18 cellular contexts compared by ENCODE assay signal in the genomic region with DNA sequence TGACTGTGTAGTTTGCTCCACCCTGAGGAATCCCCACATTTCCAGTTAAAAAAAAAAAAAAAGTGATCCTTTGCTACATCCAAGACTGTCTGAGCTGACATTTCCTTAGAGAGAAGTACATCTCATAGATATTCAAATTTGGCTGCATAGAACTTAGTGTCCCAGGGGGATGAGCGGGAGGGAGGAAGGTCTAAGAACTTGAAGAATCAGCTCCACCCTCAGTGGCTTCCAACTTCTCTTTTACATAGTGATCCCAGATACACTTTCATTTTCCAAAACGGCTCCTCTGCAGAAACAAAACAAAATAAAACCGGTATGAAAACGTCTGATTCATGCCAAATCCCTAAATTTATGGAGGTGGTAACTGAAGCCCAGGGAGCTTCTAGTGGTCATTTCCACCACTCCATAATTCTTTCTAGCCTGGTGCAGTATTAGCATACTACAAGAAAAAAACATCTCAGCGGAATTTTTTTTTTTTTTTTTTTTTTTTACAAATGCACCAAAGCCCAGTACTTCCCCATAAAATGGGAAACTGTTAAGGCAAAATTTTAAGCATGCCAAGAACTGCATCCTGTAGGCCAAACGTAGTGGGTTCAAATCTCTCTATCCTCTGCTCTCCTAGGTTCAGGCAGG. TPM values are rescaled to one million over a fixed set of nuclear protein-coding genes. Genes with fewer than 3 reads are reported as not detected.
DNase-seq lines count a peak whose midpoint lies in the region; ATAC-seq and TF ChIP-seq lines count a peak whose summit lies in the region.
"Had no signal": no experiment of that assay in that cellular context is flagged by ENCODE, and none has a peak within 500 bp of the region (broad histone marks: within the 10 kb centered on the region; RNA-seq: fewer than 3 reads in every experiment).

No MANE protein-coding gene starts in this region.

- peak overlapping the region; percentile 59 for H3K4me3 Mint-ChIP-seq in osteocyte (ENCODE audit: unreplicated experiment)
- H3K4me3 Mint-ChIP-seq in CD4-positive, alpha-beta memory T cell = no peak overlapping the region

- WGBS in aorta, 2 donors = 18 to 19% methylated on average over 6 of the region's 6 CpGs

- H3K4me1 ChIP-seq in adipocyte (ENCODE audit: control insufficient read depth, insufficient read depth, low read length) = peaks cover 11% of the 10 kb centered on the region
- peaks cover 2 to 5% of the 10 kb centered on the region in 2 donors for H3K4me1 ChIP-seq in aorta (ENCODE audit: control insufficient read depth in 1 of 2, insufficient read depth in 2 of 2, low read length in 2 of 2)
- no peaks in the 10 kb centered on the region for H3K4me1 ChIP-seq in CD4-positive, alpha-beta memory T cell (ENCODE audit: insufficient read depth, low read length)
- H3K4me1 ChIP-seq: SJCRH30 had no signal

- peak overlapping the region; percentile 79 for H3K4me3 ChIP-seq in adipocyte (ENCODE audit: low read length)
- H3K4me3 ChIP-seq in aorta (ENCODE audit: low read length in 2 of 2) = peak overlapping the region; percentile 8 to 18
- H3K4me3 ChIP-seq in CD4-positive, alpha-beta memory T cell (ENCODE audit: low read length in 2 of 2) = no peak overlapping the region
- H3K4me3 ChIP-seq: SJCRH30 had no signal

- H3K27me3 Mint-ChIP-seq in osteocyte (ENCODE audit: unreplicated experiment) = peaks cover 7% of the 10 kb centered on the region
- H3K27me3 Mint-ChIP-seq in CD4-positive, alpha-beta memory T cell = peaks cover 1 to 10% of the 10 kb centered on the region in 2 donors

- peaks cover 4% of the 10 kb centered on the region for H3K27me3 ChIP-seq in adipocyte (replicated peaks; ENCODE audit: control insufficient read depth, insufficient read depth, low read length)
- H3K27me3 ChIP-seq in aorta (ENCODE audit: control insufficient read depth in 1 of 2, insufficient read depth in 2 of 2, low read length in 1 of 2) = no peaks in the 10 kb centered on the region
- no peaks in the 10 kb centered on the region for H3K27me3 ChIP-seq in CD4-positive, alpha-beta memory T cell (ENCODE audit: insufficient read depth, low read length)
- H3K27me3 ChIP-seq: SJCRH30 had no signal

- H3K27ac ChIP-seq in aorta (ENCODE audit: low read depth in 1 of 2, low read length in 2 of 2) = no peak overlapping the region
- no peak overlapping the region for H3K27ac ChIP-seq in CD4-positive, alpha-beta memory T cell (ENCODE audit: low read depth, low read length)
- H3K27ac ChIP-seq: SJCRH30 had no signal

- intact Hi-C loops in left ventricle myocardium superior (cut with micrococcal nuclease) = no loop called here
- intact Hi-C loops in aorta (cut with DNase I) = no loop called here
- intact Hi-C loops in CD4-positive, alpha-beta memory T cell (cut with micrococcal nuclease) = no loop called here

- peak overlapping the region; percentile 54 for H3K9ac ChIP-seq in adipocyte (ENCODE audit: low read length)

- H3K27ac Mint-ChIP-seq in osteocyte (ENCODE audit: unreplicated experiment) = peak overlapping the region; percentile 25
- H3K27ac Mint-ChIP-seq in CD4-positive, alpha-beta memory T cell = no peak overlapping the region

- H3K36me3 ChIP-seq in adipocyte (ENCODE audit: control insufficient read depth, insufficient read depth, low read length, severe bottlenecking) (no peaks in the 10 kb centered on the region), aorta (ENCODE audit: control insufficient read depth in 1 of 2, insufficient read depth in 2 of 2, low read length in 1 of 2) (no peaks in the 10 kb centered on the region)
- H3K36me3 ChIP-seq in CD4-positive, alpha-beta memory T cell (ENCODE audit: insufficient read depth, low read length) = no peaks in the 10 kb centered on the region
- H3K36me3 ChIP-seq: SJCRH30 had no signal

- POLR2A ChIA-PET in CD4-positive, alpha-beta memory T cell (lab: Charles Lee; ENCODE audit: partially characterized antibody) = no interaction called here

- H3K9me3 ChIP-seq in adipocyte (ENCODE audit: control insufficient read depth, low read length) = no peaks in the 10 kb centered on the region
- H3K9me3 ChIP-seq in aorta (ENCODE audit: control insufficient read depth, low read length) = peaks cover 1% of the 10 kb centered on the region
- H3K9me3 ChIP-seq in CD4-positive, alpha-beta memory T cell (ENCODE audit: control insufficient read depth in 1 of 2, low read length in 2 of 2) = no peaks in the 10 kb centered on the region
- H3K9me3 ChIP-seq: SJCRH30 had no signal

- peaks cover 19% of the 10 kb centered on the region for H3K4me1 Mint-ChIP-seq in osteocyte (ENCODE audit: unreplicated experiment)
- no peaks in the 10 kb centered on the region for H3K4me1 Mint-ChIP-seq in CD4-positive, alpha-beta memory T cell

- no peaks in the 10 kb centered on the region for H3K36me3 Mint-ChIP-seq in osteocyte (ENCODE audit: unreplicated experiment)
- no peaks in the 10 kb centered on the region for H3K36me3 Mint-ChIP-seq in CD4-positive, alpha-beta memory T cell

- no peaks in the 10 kb centered on the region for H3K9me3 Mint-ChIP-seq in osteocyte (ENCODE audit: unreplicated experiment)
- no peaks in the 10 kb centered on the region for H3K9me3 Mint-ChIP-seq in CD4-positive, alpha-beta memory T cell

- CTCF ChIA-PET in CD4-positive, alpha-beta memory T cell (lab: Charles Lee; ENCODE audit: partially characterized antibody) = interaction anchor here (0.5 to 0.7 kb wide), 2 partner anchors 156 to 867 kb away, joined by 3 read pairs; no protein-coding TSS in a partner anchor

- ATAC-seq in left ventricle myocardium superior (peak; percentile 93), aorta (ENCODE audit: low FRiP score) (peak; percentile 74)

- DNase-seq in adipocyte (ENCODE audit: low read depth) (no peak), left ventricle myocardium superior (no peak), osteocyte (ENCODE audit: extremely low spot score, unreplicated experiment) (no peak), aorta (no peak), activated T-cell treated with anti-CD3 and anti-CD28 coated beads for 4 hours (no peak), DMS53 (lab: John Stamatoyannopoulos, UW) (no peak)
- no peak for DNase-seq in CD4-positive, alpha-beta memory T cell
- DNase-seq: activated CD4-positive, alpha-beta T cell treated with anti-CD3 and anti-CD28 coated beads for 1 hour; activated gamma-delta T cell; amniotic stem cell; DMS 273 treated with DMSO at 0.1 percent for 48 hours; MM.1S; NCI-H2029 treated with DMSO at 0.1 percent for 48 hours; NCI-H510A; retina; SJCRH30; stimulated activated CD4-positive, alpha-beta T cell treated with anti-CD3 and anti-CD28 coated beads, Interleukin-2, amount 100 ng/mL, for 24 hours; substantia nigra had no signal

- no peak for TF ChIP-seq CTCF in osteocyte (IDR thresholded peaks at IDR 0.05)

RNA-seq across cellular contexts. Expression of a gene that starts 29.4 kb away (rescaled TPM):
- total RNA-seq in left ventricle myocardium superior (18.8 TPM), osteocyte (63.6 and 70.3 TPM in 2 replicates), aorta (100 to 1,000 TPM in 1 of 2 donors, 10 to 100 TPM in 1; 62.8 to 109 TPM)
- polyA plus RNA-seq in aorta = 10 to 100 TPM; 12.6 to 18.2 TPM
- total RNA-seq in CD4-positive, alpha-beta memory T cell = 10 to 100 TPM; 73.8 to 79.4 TPM
- polyA plus RNA-seq in CD4-positive, alpha-beta memory T cell = 1 to 10 TPM; 1.1 to 4.7 TPM

Comparison
In these comparisons a context has a peak if more than half of its experiments do, and no peak if none do; other contexts are left out.
1. H3K4me3 ChIP-seq: peak in adipocyte (single experiment) and aorta (2 of 2); none in CD4-positive, alpha-beta memory T cell (0 of 2).